33 cellular contexts compared by ENCODE assay signal in the genomic region with DNA sequence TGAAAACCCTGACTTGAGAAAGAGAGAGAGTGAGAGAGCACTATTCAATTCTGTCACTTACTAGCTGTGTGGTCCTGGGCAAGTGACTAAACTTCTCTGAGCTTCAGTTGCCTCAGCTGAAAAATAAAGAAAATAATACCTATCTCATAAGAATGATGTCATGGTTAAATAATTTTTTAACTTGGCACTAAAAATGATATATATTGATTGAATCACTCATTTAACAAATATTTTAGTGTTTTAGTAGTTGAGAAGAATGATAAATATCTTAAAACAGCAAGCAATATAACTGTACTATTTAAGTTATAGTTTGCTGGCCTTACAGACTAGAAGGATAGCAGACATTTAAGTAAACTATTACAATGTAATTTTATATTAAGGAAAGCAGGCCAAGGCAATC.
"Had no signal": no experiment of that assay in that cellular context is flagged by ENCODE, and none has a peak within 500 bp of the region (broad histone marks: within the 10 kb centered on the region; RNA-seq: fewer than 3 reads in every experiment).

No MANE protein-coding gene starts in this region.

- H3K4me1 ChIP-seq: adrenal gland, ascending aorta, breast epithelium had no signal

- H3K27me3 ChIP-seq: ascending aorta, body of pancreas, brain microvascular endothelial cell, breast epithelium, cardiac muscle cell had no signal

- H3K36me3 ChIP-seq: adrenal gland, ascending aorta, brain microvascular endothelial cell, breast epithelium, cardiac muscle cell had no signal

- H3K27ac ChIP-seq: adrenal gland, ascending aorta, body of pancreas, brain microvascular endothelial cell, breast epithelium, cardiac muscle cell had no signal

- DNase-seq: activated effector memory CD4-positive, alpha-beta T cell treated with anti-CD3 and anti-CD28 coated beads, Interleukin-2, amount 50 U/mL, for 16 hours; activated effector memory CD4-positive, alpha-beta T cell treated with Interleukin-2 at 50 U/mL for 16 hours; activated gamma-delta T cell; activated gamma-delta T cell treated with Interleukin-2 at 50 U/mL for 16 hours; activated naive CD4-positive, alpha-beta T cell; activated naive CD4-positive, alpha-beta T cell treated with anti-CD3 and anti-CD28 coated beads for 36 hours; activated naive CD4-positive, alpha-beta T cell treated with anti-CD3 and anti-CD28 coated beads, Interleukin-2, amount 10 ng/mL, durations not matched to agents 7 days and 5 days; activated naive CD4-positive, alpha-beta T cell treated with anti-CD3 and anti-CD28 coated beads, Interleukin-2, amount 50 U/mL, for 16 hours; activated naive CD4-positive, alpha-beta T cell treated with Interleukin-2 at 50 U/mL for 16 hours; activated naive CD8-positive, alpha-beta T cell treated with anti-CD3 and anti-CD28 coated beads for 36 hours; activated naive CD8-positive, alpha-beta T cell treated with anti-CD3 and anti-CD28 coated beads, Interleukin-2, amount 10 ng/mL, durations not matched to agents 7 days and 5 days; activated naive CD8-positive, alpha-beta T cell treated with anti-CD3 and anti-CD28 coated beads, Interleukin-2, amount 50 U/mL, for 24 hours; activated T-cell treated with anti-CD3 and anti-CD28 coated beads, Interleukin-2, amount 50 U/mL, for 24 hours; activated T-cell treated with anti-CD3 and anti-CD28 coated beads, Interleukin-2, amount 50 U/mL, for 4 hours; activated T-cell treated with anti-CD3 and anti-CD28 coated beads, Interleukin-2, amount 50 U/mL, for 48 hours; activated T-cell treated with anti-CD3 and anti-CD28 coated beads, Interleukin-2, amount 50 U/mL, for 72 hours; adrenal gland; amniotic stem cell; amygdala; anterior cingulate cortex; aorta; body of pancreas; brain microvascular endothelial cell; caudate nucleus; central memory CD4-positive, alpha-beta T cell; cerebellar nuclear complex had no signal

- FAIRE-seq: astrocyte, bronchial epithelial cell had no signal

- H3K9me3 ChIP-seq: adrenal gland, ascending aorta, body of pancreas, breast epithelium had no signal

- ATAC-seq: activated naive CD4-positive, alpha-beta T cell treated with anti-CD3 and anti-CD28 coated beads, Interleukin-2, amount 50 U/mL, for 72 hours; activated naive CD8-positive, alpha-beta T cell treated with anti-CD3 and anti-CD28 coated beads, Interleukin-2, amount 50 U/mL, for 24 hours; activated T-cell treated with anti-CD3 and anti-CD28 coated beads, Interleukin-2, amount 50 U/mL, for 4 hours; activated T-cell treated with anti-CD3 and anti-CD28 coated beads, Interleukin-2, amount 50 U/mL, for 72 hours; activated T-helper 17 cell treated with anti-CD3 and anti-CD28 coated beads, Interleukin-2, amount 50 U/mL, for 72 hours; body of pancreas had no signal

- H3K4me3 ChIP-seq: adrenal gland, ascending aorta, body of pancreas, breast epithelium, cardiac muscle cell had no signal
